ENCODE assay signal across 26 cellular contexts in the genomic region with DNA sequence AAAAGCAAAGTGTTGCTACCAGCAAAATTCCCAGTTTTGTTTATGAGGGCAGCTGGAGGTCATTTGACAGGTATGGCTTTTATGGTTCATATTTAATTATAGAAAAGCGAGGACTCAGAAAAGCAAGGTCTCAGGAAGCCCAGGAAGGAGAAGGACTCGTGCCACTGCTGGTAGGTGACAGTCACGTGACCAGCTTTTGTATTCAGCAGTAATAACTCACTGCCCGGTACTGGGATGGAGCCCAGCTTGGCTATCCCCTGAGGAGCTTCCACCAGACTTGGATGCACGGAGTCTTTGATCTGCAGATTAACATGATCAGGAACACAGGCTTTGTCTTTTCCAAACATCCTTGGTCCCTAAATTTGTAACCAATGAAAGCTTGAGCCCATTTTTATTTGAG.
DNase-seq lines count a peak whose midpoint lies in the region; TF ChIP-seq lines count a peak whose summit lies in the region.
"Had no signal": no experiment of that assay in that cellular context is flagged by ENCODE, and none has a peak within 500 bp of the region (broad histone marks: within the 10 kb centered on the region; RNA-seq: fewer than 3 reads in every experiment).

No MANE protein-coding gene starts in this region.

- no peaks in the 10 kb centered on the region for H3K27me3 ChIP-seq in brain microvascular endothelial cell (replicated peaks)
- H3K27me3 ChIP-seq: ascending aorta had no signal

- in situ Hi-C loops in brain microvascular endothelial cell (cut with HindIII; ENCODE audit: low pct_ligation_motif_present, low sequenced_read_pairs) = no loop called here

- H3K36me3 ChIP-seq in brain microvascular endothelial cell (replicated peaks) = no peaks in the 10 kb centered on the region
- H3K36me3 ChIP-seq: ascending aorta, gastrocnemius medialis had no signal

- H3K4me1 Mint-ChIP-seq in nephron progenitor cell = peaks cover 36% of the 10 kb centered on the region
- no peaks in the 10 kb centered on the region for H3K4me1 Mint-ChIP-seq in activated CD4-positive, alpha-beta T cell treated with anti-CD3 and anti-CD28 coated beads, Interleukin-2, amount 10 ng/mL, durations not matched to agents 7 days and 5 days
- H3K4me1 Mint-ChIP-seq: activated B cell treated with CpG ODN at 0.5 μM for 24 hours; central memory CD8-positive, alpha-beta T cell; immature natural killer cell; naive B cell had no signal

- no peak overlapping the region for H3K4me3 Mint-ChIP-seq in nephron progenitor cell
- no peak overlapping the region for H3K4me3 Mint-ChIP-seq in activated CD4-positive, alpha-beta T cell treated with anti-CD3 and anti-CD28 coated beads, Interleukin-2, amount 10 ng/mL, durations not matched to agents 7 days and 5 days
- H3K4me3 Mint-ChIP-seq: activated B cell treated with CpG ODN at 0.5 μM for 24 hours; CD4-positive, alpha-beta T cell; central memory CD8-positive, alpha-beta T cell; immature natural killer cell; naive B cell; stimulated activated naive CD8-positive, alpha-beta T cell treated with anti-CD3 and anti-CD28 coated beads, Interleukin-15, Interleukin-2, amounts not matched to agents 100 ng/mL and 50 ng/mL, for 24 hours had no signal

- H3K4me3 ChIP-seq in brain microvascular endothelial cell (ENCODE audit: low read depth, low read length) = no peak overlapping the region
- H3K4me3 ChIP-seq: ascending aorta, gastrocnemius medialis, PC-9 had no signal

- no peaks in the 10 kb centered on the region for H3K36me3 Mint-ChIP-seq in nephron progenitor cell (ENCODE audit: low read depth)
- H3K36me3 Mint-ChIP-seq in activated CD4-positive, alpha-beta T cell treated with anti-CD3 and anti-CD28 coated beads, Interleukin-2, amount 10 ng/mL, durations not matched to agents 7 days and 5 days (ENCODE audit: low read depth) = no peaks in the 10 kb centered on the region
- H3K36me3 Mint-ChIP-seq: naive B cell had no signal

- CTCF ChIA-PET in activated CD4-positive, alpha-beta T cell treated with anti-CD3 and anti-CD28 coated beads, Interleukin-2, amount 10 ng/mL, durations not matched to agents 7 days and 5 days (lab: Charles Lee) = interaction anchor here (0.6 to 1.4 kb wide), 3 partner anchors 11 to 141 kb away, joined by 3 read pairs; no protein-coding TSS in a partner anchor

- no peaks in the 10 kb centered on the region for H3K9me3 Mint-ChIP-seq in nephron progenitor cell
- no peaks in the 10 kb centered on the region for H3K9me3 Mint-ChIP-seq in activated CD4-positive, alpha-beta T cell treated with anti-CD3 and anti-CD28 coated beads, Interleukin-2, amount 10 ng/mL, durations not matched to agents 7 days and 5 days
- H3K9me3 Mint-ChIP-seq: activated B cell treated with CpG ODN at 0.5 μM for 24 hours; CD4-positive, alpha-beta T cell; central memory CD8-positive, alpha-beta T cell; immature natural killer cell; stimulated activated naive CD8-positive, alpha-beta T cell treated with anti-CD3 and anti-CD28 coated beads, Interleukin-15, Interleukin-2, amounts not matched to agents 100 ng/mL and 50 ng/mL, for 24 hours had no signal

- no peak overlapping the region for H3K27ac ChIP-seq in brain microvascular endothelial cell
- H3K27ac ChIP-seq: 22Rv1, ascending aorta, gastrocnemius medialis, PC-9 had no signal

- peaks cover 10% of the 10 kb centered on the region for H3K27me3 Mint-ChIP-seq in nephron progenitor cell (ENCODE audit: low read depth, poor library complexity)
- H3K27me3 Mint-ChIP-seq in activated CD4-positive, alpha-beta T cell treated with anti-CD3 and anti-CD28 coated beads, Interleukin-2, amount 10 ng/mL, durations not matched to agents 7 days and 5 days = peaks cover 40% of the 10 kb centered on the region

- POLR2A ChIA-PET in activated CD4-positive, alpha-beta T cell treated with anti-CD3 and anti-CD28 coated beads, Interleukin-2, amount 10 ng/mL, durations not matched to agents 7 days and 5 days (lab: Charles Lee) = no interaction called here

- DNase-seq in NCI-H146 (lab: John Stamatoyannopoulos, UW) (peak; percentile 19), NCI-H146 treated with DMSO at 0.1 percent for 48 hours (lab: John Stamatoyannopoulos, UW; ENCODE audit: unreplicated experiment) (no peak), NCI-H526 treated with DMSO at 0.1 percent for 48 hours (lab: John Stamatoyannopoulos, UW) (peak; percentile 79), cerebellar cortex (ENCODE audit: low spot score) (peak; percentile 40), nephron progenitor cell (peak; percentile 17), brain microvascular endothelial cell (no peak), SW 1271 (lab: John Stamatoyannopoulos, UW) (no peak)
- no peak for DNase-seq in activated CD4-positive, alpha-beta T cell treated with anti-CD3 and anti-CD28 coated beads, Interleukin-2, amount 10 ng/mL, durations not matched to agents 7 days and 5 days
- DNase-seq: activated B cell treated with CpG ODN at 0.5 μM for 24 hours; activated CD4-positive, alpha-beta T cell treated with anti-CD3 and anti-CD28 coated beads, Interleukin-2, amount 50 U/mL, for 4 hours; activated naive CD4-positive, alpha-beta T cell treated with anti-CD3 and anti-CD28 coated beads, Interleukin-2, amount 50 U/mL, for 16 hours; CD4-positive, alpha-beta T cell; gastrocnemius medialis; hippocampal formation; immature natural killer cell; Kasumi-1; MV-4-11; naive B cell; NCI-H1694; NCI-H510A; PC-9; SHP77 had no signal

- H3K27ac Mint-ChIP-seq in nephron progenitor cell = no peak overlapping the region
- no peak overlapping the region for H3K27ac Mint-ChIP-seq in activated CD4-positive, alpha-beta T cell treated with anti-CD3 and anti-CD28 coated beads, Interleukin-2, amount 10 ng/mL, durations not matched to agents 7 days and 5 days
- H3K27ac Mint-ChIP-seq: activated B cell treated with CpG ODN at 0.5 μM for 24 hours; CD4-positive, alpha-beta T cell; immature natural killer cell; naive B cell; stimulated activated naive CD8-positive, alpha-beta T cell treated with anti-CD3 and anti-CD28 coated beads, Interleukin-15, Interleukin-2, amounts not matched to agents 100 ng/mL and 50 ng/mL, for 24 hours had no signal

- no peak for TF ChIP-seq CTCF in nephron progenitor cell (IDR thresholded peaks at IDR 0.05)
- TF ChIP-seq CTCF in brain microvascular endothelial cell (IDR thresholded peaks at IDR 0.05; ENCODE audit: low read depth, low read length, missing control alignments) = no peak

Comparison
In these comparisons a context has a peak if more than half of its experiments do, and no peak if none do; other contexts are left out.
1. DNase-seq: peak in NCI-H146 (single experiment), NCI-H526 treated with DMSO at 0.1 percent for 48 hours (single experiment), cerebellar cortex (single experiment) and nephron progenitor cell (single experiment); none in NCI-H146 treated with DMSO at 0.1 percent for 48 hours (single experiment), brain microvascular endothelial cell (single experiment), SW 1271 (0 of 2) and activated CD4-positive, alpha-beta T cell treated with anti-CD3 and anti-CD28 coated beads, Interleukin-2, amount 10 ng/mL, durations not matched to agents 7 days and 5 days (single experiment).